ENCODE assay signal across 8 cellular contexts in the genomic region with DNA sequence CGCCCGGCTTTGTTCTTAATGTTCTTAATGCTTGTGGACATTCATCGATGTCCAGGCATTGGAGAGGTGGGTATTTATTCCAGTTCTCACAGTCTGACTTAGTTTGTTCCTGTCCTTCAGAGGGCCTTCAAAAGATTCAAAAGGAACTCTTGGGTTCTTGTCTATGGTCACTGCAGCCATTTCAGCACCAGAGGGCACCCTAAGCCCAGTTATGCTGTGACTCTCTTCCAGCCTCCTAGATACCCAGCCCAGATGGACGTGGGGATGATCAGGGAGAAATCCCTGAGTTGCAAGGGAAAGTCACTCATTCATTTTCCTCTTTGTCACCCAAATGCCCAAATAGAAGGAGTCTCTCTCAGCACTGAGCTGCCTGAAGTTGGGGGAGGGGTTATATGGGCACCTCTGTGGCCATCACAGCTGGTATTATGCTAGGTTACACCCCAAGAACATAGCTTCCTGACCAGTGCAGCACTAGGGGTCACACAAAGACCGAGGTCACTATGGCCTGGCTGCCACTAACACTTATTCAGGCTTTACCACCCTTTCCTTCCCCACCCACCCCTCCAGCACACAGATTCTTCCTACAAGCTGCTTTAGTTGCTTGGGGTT. TPM values are rescaled to one million over a fixed set of nuclear protein-coding genes. Genes with fewer than 3 reads are reported as not detected.
DNase-seq lines count a peak whose midpoint lies in the region; ATAC-seq and TF ChIP-seq lines count a peak whose summit lies in the region.

No MANE protein-coding gene starts in this region.

- peak; percentile 77 for TF ChIP-seq CTCF in AG04449 (IDR thresholded peaks at IDR 0.05; ENCODE audit: insufficient read depth, low read length, missing control alignments)

- DNase-seq in AG04449 (ENCODE audit: low read depth, low spot score) (peak; percentile 23), NCI-H345 (lab: John Stamatoyannopoulos, UW) (peak; percentile 75), cerebellum (ENCODE audit: low spot score) (peak; percentile 63), left lobe of liver (ENCODE audit: low spot score) (peak; percentile 77)
- DNase-seq in activated CD4-positive, CD25-positive, alpha-beta regulatory T cell treated with anti-CD3 and anti-CD28 coated beads, Interleukin-2, amount 50 U/mL, for 72 hours = peak; percentile 65
- peak; percentile 55 to 59 for DNase-seq in stimulated activated CD4-positive, alpha-beta T cell treated with anti-CD3 and anti-CD28 coated beads, Interleukin-4, amount 100 ng/mL, for 48 hours (ENCODE audit: low read depth in 2 of 2)

- CTCF ChIA-PET in AG04449 (lab: Yijun Ruan, JAX) = interaction anchor here (0.7 to 10.9 kb wide), 23 partner anchors 8 to 1147 kb away, joined by 3 to 217 read pairs (median 4); a partner anchor contains a TSS

- H3K4me3 ChIP-seq in AG04449 (ENCODE audit: low read depth, low read length) = no peak overlapping the region

- POLR2A ChIA-PET in AG04449 (lab: Yijun Ruan, JAX) = no interaction called here

- ATAC-seq in GM18519 (IDR thresholded peaks at IDR 0.05; ENCODE audit: low FRiP score, unreplicated experiment) = peak; percentile 56
- peak; percentile 90 for ATAC-seq in HG03139 (IDR thresholded peaks at IDR 0.05; ENCODE audit: unreplicated experiment)
- ATAC-seq in left lobe of liver = peak; percentile 100

RNA-seq across cellular contexts. Expression of a gene that starts 26.5 kb away (rescaled TPM):
- total RNA-seq in cerebellum = 27.4 TPM
- 7.7 TPM for total RNA-seq in left lobe of liver

RNA-seq across cellular contexts. Expression of a gene that starts 38.9 kb away (rescaled TPM):
- 71.3 TPM for total RNA-seq in cerebellum
- total RNA-seq in left lobe of liver = 28.4 TPM

Comparison
In these comparisons a context has a peak if more than half of its experiments do, and no peak if none do; other contexts are left out.
1. DNase-seq: peak in every context shown above with its lines; median percentile 77 in left lobe of liver; 75 in NCI-H345; 65 in activated CD4-positive, CD25-positive, alpha-beta regulatory T cell treated with anti-CD3 and anti-CD28 coated beads, Interleukin-2, amount 50 U/mL, for 72 hours; 63 in cerebellum; 57 in stimulated activated CD4-positive, alpha-beta T cell treated with anti-CD3 and anti-CD28 coated beads, Interleukin-4, amount 100 ng/mL, for 48 hours; 23 in AG04449.